ENCODE assay signal across 10 cellular contexts in genomic region chr11:34235189-34235588, GRCh38.
DNase-seq lines count a peak whose midpoint lies in the region; ATAC-seq lines count a peak whose summit lies in the region.
"Had no signal": no experiment of that assay in that cellular context is flagged by ENCODE, and none has a peak within 500 bp of the region (broad histone marks: within the 10 kb centered on the region; RNA-seq: fewer than 3 reads in every experiment).

No MANE protein-coding gene starts in this region.

- no peaks in the 10 kb centered on the region for H3K36me3 Mint-ChIP-seq in memory B cell

- H3K4me1 Mint-ChIP-seq in memory B cell, result peaks cover 15% of the 10 kb centered on the region

- no peaks in the 10 kb centered on the region for H3K27me3 Mint-ChIP-seq in memory B cell

- H3K27ac Mint-ChIP-seq in memory B cell, result peak overlapping the region; percentile 48

- DNase-seq in memory B cell (ENCODE audit: low spot score in 2 of 2) (no peak), HT-29 (ENCODE audit: low spot score) (no peak), NAMALWA (ENCODE audit: low spot score) (no peak)
- DNase-seq in effector CD4-positive, alpha-beta T cell, result no peak
- DNase-seq: head of caudate nucleus; NCI-H345; stimulated activated CD4-positive, alpha-beta T cell treated with anti-CD3 and anti-CD28 coated beads, Interleukin-4, amount 100 ng/mL, for 1 hour had no signal

- no peak overlapping the region for H3K4me3 Mint-ChIP-seq in memory B cell

- peak; percentile 26 for ATAC-seq in GM18517 (IDR thresholded peaks at IDR 0.05; ENCODE audit: unreplicated experiment)
- peak; percentile 38 for ATAC-seq in GM21529 (IDR thresholded peaks at IDR 0.05; ENCODE audit: unreplicated experiment)
- ATAC-seq in HG03460 (IDR thresholded peaks at IDR 0.05; ENCODE audit: unreplicated experiment), result peak; percentile 27
- ATAC-seq in memory B cell (ENCODE audit: low read depth), result no peak

- no peaks in the 10 kb centered on the region for H3K9me3 Mint-ChIP-seq in memory B cell
